Comparison of ENCODE assay signal across 21 cellular contexts in genomic region chr22:28243539-28243938, GRCh38.
DNase-seq lines count a peak whose midpoint lies in the region; ATAC-seq and TF ChIP-seq lines count a peak whose summit lies in the region.
"Had no signal": no experiment of that assay in that cellular context is flagged by ENCODE, and none has a peak within 500 bp of the region (broad histone marks: within the 10 kb centered on the region; RNA-seq: fewer than 3 reads in every experiment).

No MANE protein-coding gene starts in this region.

- peak overlapping the region; percentile 29; the same call in 1 of the 2 replicates for H2AK5ac ChIP-seq in IMR-90 (ENCODE audit: low read depth, low read length)

- intact Hi-C loops in IMR-90 (cut with micrococcal nuclease), result no loop called here
- intact Hi-C loops in CD4-positive, alpha-beta T cell (cut with DNase I, micrococcal nuclease), result no loop called here
- intact Hi-C loops in transverse colon (cut with DNase I; ENCODE audit: low total_unique reads), result no loop called here

- peak overlapping the region; percentile 42 for H2BK5ac ChIP-seq in IMR-90 (ENCODE audit: low read depth, low read length, poor library complexity, severe bottlenecking)

- 0 out of 3 replicates have a peak overlapping the region, but pooled peaks have one; percentile 68 for H2BK15ac ChIP-seq in IMR-90 (ENCODE audit: low read depth, low read length)

- H3K4me1 Mint-ChIP-seq in CD4-positive, alpha-beta T cell (ENCODE audit: low read depth), result no peaks in the 10 kb centered on the region
- H3K4me1 Mint-ChIP-seq: activated B cell treated with CpG ODN at 0.5 μM for 24 hours had no signal

- WGBS in IMR-90 (ENCODE audit: extremely low coverage in 2 of 2, insufficient read length in 1 of 2), 2 experiments, result 85% methylated on average over 2 of the region's 3 CpGs; no CpG with 5 or more reads in 1 of the 2 experiments
- WGBS in transverse colon (ENCODE audit: low coverage in 1 of 2), 2 donors, result 82 to 87% methylated on average over 1 to 3 of the region's 3 CpGs

- no peaks in the 10 kb centered on the region for H4K20me1 ChIP-seq in IMR-90 (ENCODE audit: insufficient read depth, low read length)

- no peaks in the 10 kb centered on the region for H3K36me3 ChIP-seq in IMR-90 (ENCODE audit: control insufficient read depth, insufficient read depth, low read length)
- no peaks in the 10 kb centered on the region for H3K36me3 ChIP-seq in transverse colon
- H3K36me3 ChIP-seq: tibial nerve had no signal

- no peak for TF ChIP-seq POLR2A in IMR-90 (IDR thresholded peaks at IDR 0.05; ENCODE audit: low read depth, low read length)
- TF ChIP-seq POLR2A in transverse colon (IDR thresholded peaks at IDR 0.05), result no peak

- no peak overlapping the region for H3K4me3 Mint-ChIP-seq in CD4-positive, alpha-beta T cell
- H3K4me3 Mint-ChIP-seq: activated B cell treated with CpG ODN at 0.5 μM for 24 hours; activated CD8-positive, alpha-beta T cell treated with anti-CD3 and anti-CD28 coated beads for 36 hours; activated T-cell treated with anti-CD3 and anti-CD28 coated beads, Interleukin-2, amount 50 U/mL, for 24 hours had no signal

- H3K23ac ChIP-seq in IMR-90 (ENCODE audit: low read depth, low read length), result no peak overlapping the region

- BruUV-seq in IMR-90 (replicated peaks; lab: Mats Ljungman, UMichigan), result no TSS peak

- no peak for TF ChIP-seq EP300 in transverse colon (IDR thresholded peaks at IDR 0.05; ENCODE audit: low read depth)

- TF ChIP-seq RAD21 in IMR-90 (IDR thresholded peaks at IDR 0.05; ENCODE audit: low read length), result no peak

- H3K9ac ChIP-seq in IMR-90 (ENCODE audit: low read depth, low read length), result no peak overlapping the region
- H3K9ac ChIP-seq: KMS-11 had no signal

- no peaks in the 10 kb centered on the region for H3K36me3 Mint-ChIP-seq in CD4-positive, alpha-beta T cell (ENCODE audit: low read depth)

- H3K9me3 ChIP-seq in IMR-90 (ENCODE audit: control insufficient read depth, insufficient read depth, low read length) (no peaks in the 10 kb centered on the region), transverse colon (no peaks in the 10 kb centered on the region)
- H3K9me3 ChIP-seq in CD4-positive, alpha-beta T cell (ENCODE audit: control insufficient read depth, low read length), result no peaks in the 10 kb centered on the region
- H3K9me3 ChIP-seq: tibial nerve had no signal

- H2AFZ ChIP-seq in IMR-90 (replicated peaks; ENCODE audit: low read length, poor library complexity), result no peak overlapping the region

- no peak overlapping the region for H3K56ac ChIP-seq in IMR-90 (ENCODE audit: extremely low read depth, insufficient read depth, low read length)

- peaks cover 7% of the 10 kb centered on the region for H3K9me1 ChIP-seq in IMR-90 (ENCODE audit: insufficient read depth, low read length)

- H4K91ac ChIP-seq in IMR-90 (ENCODE audit: insufficient read depth, low read depth, low read length), result no peak overlapping the region

- H3K27ac ChIP-seq in IMR-90 (ENCODE audit: insufficient read depth, low read length) (no peak overlapping the region), transverse colon (no peak overlapping the region)
- no peak overlapping the region for H3K27ac ChIP-seq in CD4-positive, alpha-beta T cell (ENCODE audit: low read depth, low read length)
- H3K27ac ChIP-seq: epithelial cell of prostate, KMS-11, tibial nerve had no signal

- no peak overlapping the region for H3K27ac Mint-ChIP-seq in CD4-positive, alpha-beta T cell
- H3K27ac Mint-ChIP-seq: activated B cell treated with CpG ODN at 0.5 μM for 24 hours; activated CD8-positive, alpha-beta T cell treated with anti-CD3 and anti-CD28 coated beads for 36 hours; activated T-cell treated with anti-CD3 and anti-CD28 coated beads, Interleukin-2, amount 50 U/mL, for 24 hours had no signal

- H3K27me3 Mint-ChIP-seq in CD4-positive, alpha-beta T cell, result no peaks in the 10 kb centered on the region
- H3K27me3 Mint-ChIP-seq: activated CD8-positive, alpha-beta T cell treated with anti-CD3 and anti-CD28 coated beads for 36 hours had no signal

- no peak overlapping the region for H3K4me2 ChIP-seq in IMR-90 (ENCODE audit: low read depth, low read length)
- H3K4me2 ChIP-seq: KMS-11 had no signal

- H4K5ac ChIP-seq in IMR-90 (ENCODE audit: low read depth, low read length), result no peak overlapping the region; the same call in 1 of the 2 replicates

- dilution Hi-C loops in IMR-90 (cut with HindIII; ENCODE audit: low sequenced_read_pairs, unreplicated experiment), result no loop called here

- no peaks in the 10 kb centered on the region for H3K9me3 Mint-ChIP-seq in CD4-positive, alpha-beta T cell
- H3K9me3 Mint-ChIP-seq: activated CD8-positive, alpha-beta T cell treated with anti-CD3 and anti-CD28 coated beads for 36 hours; activated T-cell treated with anti-CD3 and anti-CD28 coated beads, Interleukin-2, amount 50 U/mL, for 24 hours had no signal

- no peak overlapping the region for H2BK120ac ChIP-seq in IMR-90 (ENCODE audit: low read depth, low read length)

- 0 out of 2 replicates have a peak overlapping the region, but pooled peaks have one; percentile 25 for H3K4ac ChIP-seq in IMR-90 (ENCODE audit: low read depth, low read length)

- CTCF ChIA-PET in IMR-90 (lab: Yijun Ruan, JAX), result no interaction called here
- CTCF ChIA-PET in CD4-positive, alpha-beta T cell (lab: Charles Lee), result no interaction called here

- DNase-seq in IMR-90 (no peak), astrocyte of the spinal cord (ENCODE audit: low read depth, low spot score) (peak; percentile 46), kidney glomerular epithelial cell (lab: John Stamatoyannopoulos, UW) (peak; percentile 63), renal cortical epithelial cell (ENCODE audit: low read depth) (peak; percentile 69), middle frontal gyrus (ENCODE audit: extremely low spot score, low spot score) (no peak), transverse colon (no peak), amygdala (lab: John Stamatoyannopoulos, UW) (no peak)
- DNase-seq in CD4-positive, alpha-beta T cell, result no peak
- DNase-seq: activated B cell treated with CpG ODN at 0.5 μM for 24 hours; activated CD8-positive, alpha-beta T cell treated with anti-CD3 and anti-CD28 coated beads for 36 hours; activated naive CD4-positive, alpha-beta T cell treated with anti-CD3 and anti-CD28 coated beads, Interleukin-2, amount 50 U/mL, for 16 hours; activated T-cell treated with anti-CD3 and anti-CD28 coated beads, Interleukin-2, amount 50 U/mL, for 24 hours; COR-L47; NCI-H1048; NCI-H774; PC-3; stimulated activated CD4-positive, alpha-beta T cell treated with anti-CD3 and anti-CD28 coated beads, Interleukin-1b, Interleukin-23, amount 100 ng/mL, for 48 hours; stimulated activated naive CD4-positive, alpha-beta T cell had no signal

- H3K4me1 ChIP-seq in IMR-90 (ENCODE audit: control insufficient read depth, insufficient read depth, low read length) (peaks cover 9% of the 10 kb centered on the region), transverse colon (peaks cover 0 to 4% (median 2%) of the 10 kb centered on the region in 4 donors)

- no peak for ATAC-seq in IMR-90 (ENCODE audit: low read depth)
- no peak for ATAC-seq in CD4-positive, alpha-beta T cell (ENCODE audit: poor library complexity)
- ATAC-seq: activated CD8-positive, alpha-beta T cell treated with anti-CD3 and anti-CD28 coated beads for 36 hours; PC-3 had no signal

- H2BK20ac ChIP-seq in IMR-90 (ENCODE audit: low read depth, low read length), result no peak overlapping the region

- in situ Hi-C loops in IMR-90 (cut with MboI; ENCODE audit: low sequenced_read_pairs), result no loop called here
- in situ Hi-C loops in astrocyte of the spinal cord (cut with HindIII; ENCODE audit: low sequenced_read_pairs), result no loop called here
- in situ Hi-C loops in transverse colon (cut with MboI; ENCODE audit: low pct_ligation_motif_present in 1 of 4, low pct_unique_long_range_greater_than_20kb in 1 of 4, low sequenced_read_pairs in 3 of 4), result no loop called here

- POLR2A ChIA-PET in IMR-90 (lab: Charles Lee; ENCODE audit: unreplicated experiment), result interaction anchor here (1.4 kb wide), 1 partner anchor 12 kb away, joined by 3 read pairs; no protein-coding TSS in a partner anchor
- POLR2A ChIA-PET in CD4-positive, alpha-beta T cell (lab: Charles Lee), result no interaction called here

- no peak overlapping the region; the same call in 1 of the 2 replicates for H3K18ac ChIP-seq in IMR-90 (ENCODE audit: low read depth, low read length)

- peak overlapping the region in 1 of 2 experiments; percentile 8; a peak in 1 of 4 replicates for H4K8ac ChIP-seq in IMR-90 (ENCODE audit: low read depth in 2 of 2, low read length in 2 of 2)

- peaks cover 0 to 6% of the 10 kb centered on the region in 2 experiments; a peak in 2 of 4 replicates for H3K79me1 ChIP-seq in IMR-90 (ENCODE audit: low read depth in 1 of 2, low read length in 2 of 2)

- TF ChIP-seq CTCF in IMR-90 (conservative IDR thresholded peaks at IDR 0.05; ENCODE audit: low read depth, low read length) (no peak), astrocyte of the spinal cord (IDR thresholded peaks at IDR 0.05; ENCODE audit: low read depth, low read length) (no peak), transverse colon (IDR thresholded peaks at IDR 0.05) (no peak)
- no peak for TF ChIP-seq CTCF in CD4-positive, alpha-beta T cell (IDR thresholded peaks at IDR 0.05)

- no peak overlapping the region for H2AK9ac ChIP-seq in IMR-90 (replicated peaks; ENCODE audit: low read depth, low read length, poor library complexity)

- no peaks in the 10 kb centered on the region; the same call in 1 of the 2 replicates for H3K27me3 ChIP-seq in IMR-90 (ENCODE audit: control insufficient read depth, insufficient read depth, low read length)
- H3K27me3 ChIP-seq in CD4-positive, alpha-beta T cell (ENCODE audit: control insufficient read depth, insufficient read depth, low read length), result no peaks in the 10 kb centered on the region
- no peaks in the 10 kb centered on the region for H3K27me3 ChIP-seq in transverse colon
- H3K27me3 ChIP-seq: tibial nerve had no signal

- H3K14ac ChIP-seq in IMR-90 (replicated peaks; ENCODE audit: low read depth, low read length), result no peak overlapping the region

- H3K4me3 ChIP-seq in IMR-90 (ENCODE audit: insufficient read depth, low read depth, low read length) (no peak overlapping the region), astrocyte of the spinal cord (ENCODE audit: low read depth, low read length) (no peak overlapping the region), transverse colon (no peak overlapping the region)
- H3K4me3 ChIP-seq: tibial nerve had no signal

TF ChIP-seq in IMR-90, 13 proteins besides CTCF, POLR2A, EP300 and RAD21:
- TF ChIP-seq MAZ (IDR thresholded peaks at IDR 0.05; ENCODE audit: borderline replicate concordance, low read depth, low read length), result no peak

Comparison
In these comparisons a context has a peak if more than half of its experiments do, and no peak if none do; other contexts are left out.
1. DNase-seq: peak in astrocyte of the spinal cord (single experiment), kidney glomerular epithelial cell (single experiment) and renal cortical epithelial cell (single experiment); none in IMR-90 (single experiment), middle frontal gyrus (single experiment), CD4-positive, alpha-beta T cell (0 of 10), transverse colon (single experiment) and amygdala (0 of 56).